In genomic region chr10:72261323-72262018, GRCh38 we compare ENCODE assay signal across 8 cellular contexts. TPM values are rescaled to one million over a fixed set of nuclear protein-coding genes. Genes with fewer than 3 reads are reported as not detected.
A peak's percentile ranks its signal among the peaks of the same experiment; 100 is the strongest.
DNase-seq lines count a peak whose midpoint lies in the region; ATAC-seq, FAIRE-seq and TF ChIP-seq lines count a peak whose summit lies in the region.

No MANE protein-coding gene starts in this region.

- FAIRE-seq in RCC 7860 (lab: Jason Lieb, UNC) = no peak

- DNase-seq in activated T-cell treated with anti-CD3 and anti-CD28 coated beads for 24 hours (ENCODE audit: low read depth) = peak; percentile 49
- no peak for DNase-seq in activated T-cell treated with anti-CD3 and anti-CD28 coated beads, Interleukin-2, amount 50 U/mL, for 1 hour
- no peak for DNase-seq in RWPE2 (ENCODE audit: low spot score)
- no peak for DNase-seq in coronary artery (ENCODE audit: low spot score)
- DNase-seq in ureter (ENCODE audit: low spot score) = peak; percentile 51
- DNase-seq in RCC 7860 (ENCODE audit: low spot score) = no peak

- H3K27ac ChIP-seq in RWPE2 (ENCODE audit: poor library complexity, severe bottlenecking) = peak overlapping the region; percentile 99
- H3K27ac ChIP-seq in coronary artery = peak overlapping the region; percentile 94
- H3K27ac ChIP-seq in muscle layer of colon (ENCODE audit: low read depth, low read length) = peak overlapping the region; percentile 88

- peak; percentile 47 for ATAC-seq in HG02938 (IDR thresholded peaks at IDR 0.05; ENCODE audit: unreplicated experiment)
- ATAC-seq in RWPE2 (ENCODE audit: low read depth) = peak; percentile 28; the same call in 1 of the 3 replicates

- H3K4me3 ChIP-seq in RWPE2 (ENCODE audit: severe bottlenecking) (peak overlapping the region; percentile 11), coronary artery (peak overlapping the region; percentile 73), muscle layer of colon (ENCODE audit: low read depth in 1 of 2, low read length in 2 of 2) (peak overlapping the region; percentile 51 to 82)

- peaks cover 64% of the 10 kb centered on the region for H3K4me1 ChIP-seq in RWPE2 (ENCODE audit: insufficient read depth, poor library complexity, severe bottlenecking)
- H3K4me1 ChIP-seq in muscle layer of colon (ENCODE audit: insufficient read depth, low read length) = peaks cover 22% of the 10 kb centered on the region

- peak overlapping the region; percentile 63 for H3K9ac ChIP-seq in muscle layer of colon (ENCODE audit: low read length)

- no peaks in the 10 kb centered on the region for H3K27me3 ChIP-seq in RWPE2 (ENCODE audit: insufficient read depth, poor library complexity, severe bottlenecking)
- no peaks in the 10 kb centered on the region for H3K27me3 ChIP-seq in muscle layer of colon (ENCODE audit: control insufficient read depth in 1 of 2, insufficient read depth in 2 of 2, low read length in 2 of 2)

- TF ChIP-seq CTCF in RWPE2 (IDR thresholded peaks at IDR 0.05; ENCODE audit: poor library complexity, severe bottlenecking) (no peak), coronary artery (IDR thresholded peaks at IDR 0.05) (no peak)

- no peaks in the 10 kb centered on the region for H3K9me3 ChIP-seq in RWPE2 (ENCODE audit: severe bottlenecking)
- H3K9me3 ChIP-seq in muscle layer of colon (ENCODE audit: low read length) = no peaks in the 10 kb centered on the region

- H3K36me3 ChIP-seq in RWPE2 (ENCODE audit: low read depth) (no peaks in the 10 kb centered on the region), muscle layer of colon (ENCODE audit: insufficient read depth, low read length) (no peaks in the 10 kb centered on the region)

RNA-seq across cellular contexts. Expression of gene DDIT4, which starts 12.3 kb away (rescaled TPM):
- total RNA-seq in ureter = 525 TPM

RNA-seq across cellular contexts. Expression of gene ASCC1, which starts 45.4 kb away (rescaled TPM):
- 39.3 TPM for total RNA-seq in ureter

RNA-seq across cellular contexts. Expression of gene ANAPC16, which starts 45.7 kb away (rescaled TPM):
- 134 TPM for total RNA-seq in ureter

Comparison
In these comparisons a context has a peak if more than half of its experiments do, and no peak if none do; other contexts are left out.
1. DNase-seq: peak in activated T-cell treated with anti-CD3 and anti-CD28 coated beads for 24 hours (single experiment) and ureter (single experiment); none in activated T-cell treated with anti-CD3 and anti-CD28 coated beads, Interleukin-2, amount 50 U/mL, for 1 hour (single experiment), RWPE2 (single experiment), coronary artery (single experiment) and RCC 7860 (single experiment).
2. H3K4me3 ChIP-seq: peak in every context shown above with its lines; median percentile 73 in coronary artery; 66 in muscle layer of colon; 11 in RWPE2.
3. Peak in every context shown above with its lines, with median percentiles within 50 percentile points of each other: H3K27ac ChIP-seq.